27 cellular contexts compared by ENCODE assay signal in genomic region chr18:5759169-5759568, GRCh38.
A peak's percentile ranks its signal among the peaks of the same experiment; 100 is the strongest.
DNase-seq lines count a peak whose midpoint lies in the region; ATAC-seq lines count a peak whose summit lies in the region.
"Had no signal": no experiment of that assay in that cellular context is flagged by ENCODE, and none has a peak within 500 bp of the region (broad histone marks: within the 10 kb centered on the region; RNA-seq: fewer than 3 reads in every experiment).

No MANE protein-coding gene starts in this region.

- no peak overlapping the region for H3K4me3 ChIP-seq in H7 (ENCODE audit: insufficient read depth, low read depth, low read length)
- H3K4me3 ChIP-seq: BLaER1, cardiac muscle cell, colonic mucosa, heart left ventricle, left ventricle myocardium inferior, prostate gland, SJCRH30, suprapubic skin, uterus had no signal

- no peaks in the 10 kb centered on the region for H3K27me3 ChIP-seq in H7 (ENCODE audit: control insufficient read depth, insufficient read depth, low read length)
- H3K27me3 ChIP-seq: BLaER1, colonic mucosa, neutrophil, SJCRH30, uterus had no signal

- no peaks in the 10 kb centered on the region for H3K36me3 ChIP-seq in H7 (replicated peaks; ENCODE audit: control insufficient read depth, insufficient read depth, low read length)
- H3K36me3 ChIP-seq: BLaER1, cardiac muscle cell, colonic mucosa, heart left ventricle, left ventricle myocardium inferior, neutrophil, prostate gland, SJCRH30, suprapubic skin, uterus had no signal

- ATAC-seq in HG02642 (IDR thresholded peaks at IDR 0.05; ENCODE audit: poor library complexity, unreplicated experiment) (no peak), GM21737 (IDR thresholded peaks at IDR 0.05; ENCODE audit: unreplicated experiment) (no peak)
- ATAC-seq: activated CD4-positive, CD25-positive, alpha-beta regulatory T cell treated with anti-CD3 and anti-CD28 coated beads, Interleukin-2, amount 50 U/mL, for 24 hours; activated CD8-positive, alpha-beta T cell treated with anti-CD3 and anti-CD28 coated beads for 36 hours; heart left ventricle; stimulated activated naive B cell treated with anti-CD40 and anti-IgM and Interleukin-4, amounts not matched to agents 10 μg/mL and 1 μg/mL and 100 μg/mL, for 72 hours had no signal

- DNase-seq in DMS79 (lab: John Stamatoyannopoulos, UW), result peak; percentile 69
- peak; percentile 39 for DNase-seq in H7
- DNase-seq in SW480 (ENCODE audit: low spot score), result peak; percentile 3
- DNase-seq in iPS-NIHi11 (ENCODE audit: low spot score), result peak; percentile 36
- DNase-seq in OCI-M1 (lab: John Stamatoyannopoulos, UW), result no peak
- DNase-seq in NCI-H345 treated with DMSO at 0.1 percent for 48 hours (lab: John Stamatoyannopoulos, UW; ENCODE audit: unreplicated experiment), result no peak
- DNase-seq: activated CD8-positive, alpha-beta T cell treated with anti-CD3 and anti-CD28 coated beads for 36 hours; colonic mucosa; effector memory CD4-positive, alpha-beta T cell; foreskin fibroblast; heart left ventricle; HFFc6; left ventricle myocardium inferior; NCI-H1048; NCI-H2081; SJCRH30; stimulated activated CD4-positive, alpha-beta T cell treated with anti-CD3 and anti-CD28 coated beads, Interleukin-15, amount 100 ng/mL, for 24 hours; stimulated activated naive B cell treated with anti-CD40 and anti-IgM and Interleukin-4, amounts not matched to agents 10 μg/mL and 1 μg/mL and 100 μg/mL, for 72 hours; uterus had no signal

Comparison
In these comparisons a context has a peak if more than half of its experiments do, and no peak if none do; other contexts are left out.
1. DNase-seq: peak in DMS79 (single experiment), H7 (single experiment), SW480 (single experiment) and iPS-NIHi11 (single experiment); none in OCI-M1 (single experiment) and NCI-H345 treated with DMSO at 0.1 percent for 48 hours (single experiment).